Comparison of ENCODE assay signal across 8 cellular contexts in genomic region chr18:13218376-13219011, GRCh38. TPM values are rescaled to one million over a fixed set of nuclear protein-coding genes. Genes with fewer than 3 reads are reported as not detected.
DNase-seq lines count a peak whose midpoint lies in the region; ATAC-seq, FAIRE-seq and TF ChIP-seq lines count a peak whose summit lies in the region.

TSS of gene LDLRAD4 (plus strand) at chr18:13218760.

- H3K9ac ChIP-seq in BLaER1 = peak within 1 kb of the TSS; percentile 93
- H3K9ac ChIP-seq in Karpas-422 (ENCODE audit: low read length) = no peak within 1 kb of the TSS
- H3K9ac ChIP-seq in endothelial cell of umbilical vein (replicated peaks; ENCODE audit: extremely low read depth, insufficient read depth, low read length) = no peak within 1 kb of the TSS
- peak within 1 kb of the TSS; percentile 46 for H3K9ac ChIP-seq in muscle layer of colon (ENCODE audit: low read length)

- ATAC-seq in activated CD8-positive, alpha-beta T cell treated with anti-CD3 and anti-CD28 coated beads, Interleukin-2, amount 10 ng/mL, durations not matched to agents 7 days and 5 days = peak; percentile 29

- no peaks in the 10 kb centered on the region for H3K9me1 ChIP-seq in endothelial cell of umbilical vein (replicated peaks; ENCODE audit: control insufficient read depth, extremely low read depth, insufficient read depth, low read length)

- peaks cover 27% of the 10 kb centered on the region for H3K27me3 Mint-ChIP-seq in activated CD8-positive, alpha-beta T cell treated with anti-CD3 and anti-CD28 coated beads, Interleukin-2, amount 10 ng/mL, durations not matched to agents 7 days and 5 days (ENCODE audit: low read depth)

- H3K4me3 ChIP-seq in BLaER1 (peak within 1 kb of the TSS; percentile 96), Karpas-422 (ENCODE audit: low read length) (no peak within 1 kb of the TSS), endothelial cell of umbilical vein (replicated peaks in 1 of 3; ENCODE audit: insufficient read depth in 1 of 3, low read depth in 1 of 3, low read length in 3 of 3) (peak within 1 kb of the TSS; percentile 30 to 55 (median 36)), muscle layer of colon (ENCODE audit: low read depth in 1 of 2, low read length in 2 of 2) (peak within 1 kb of the TSS; percentile 64 to 85)

- POLR2A ChIA-PET in activated CD8-positive, alpha-beta T cell treated with anti-CD3 and anti-CD28 coated beads, Interleukin-2, amount 10 ng/mL, durations not matched to agents 7 days and 5 days (lab: Charles Lee) = interaction anchor here (0.6 to 1.3 kb wide), 5 partner anchors 15 to 507 kb away, joined by 3 to 4 read pairs (median 3); partner anchors contain the start of gene FAM210A
- POLR2A ChIA-PET in endothelial cell of umbilical vein (lab: Charles Lee) = no interaction called here

- H3K9me3 ChIP-seq in BLaER1 (no peaks in the 10 kb centered on the region), Karpas-422 (ENCODE audit: low read length) (no peaks in the 10 kb centered on the region), endothelial cell of umbilical vein (replicated peaks; ENCODE audit: control insufficient read depth, insufficient read depth, low read length) (no peaks in the 10 kb centered on the region), muscle layer of colon (ENCODE audit: low read length) (no peaks in the 10 kb centered on the region)

- no TSS peak for BruUV-seq in endothelial cell of umbilical vein (replicated peaks; lab: Mats Ljungman, UMichigan)

- intact Hi-C loops in endothelial cell of umbilical vein (cut with micrococcal nuclease) = loop anchor here (5.0 kb wide), 1 partner anchor 584 kb away; no protein-coding TSS in a partner anchor

- FAIRE-seq in endothelial cell of umbilical vein (lab: Jason Lieb, UNC) = no peak
- FAIRE-seq in GM12891 (lab: Jason Lieb, UNC) = no peak

- H3K36me3 ChIP-seq in BLaER1 (peaks cover 8% of the 10 kb centered on the region), Karpas-422 (ENCODE audit: insufficient read depth, low read length) (no peaks in the 10 kb centered on the region), endothelial cell of umbilical vein (ENCODE audit: control insufficient read depth in 2 of 2, extremely low read depth in 1 of 2, insufficient read depth in 2 of 2, low read length in 2 of 2) (no peaks in the 10 kb centered on the region), muscle layer of colon (ENCODE audit: insufficient read depth, low read length) (no peaks in the 10 kb centered on the region)

- CTCF ChIA-PET in activated CD8-positive, alpha-beta T cell treated with anti-CD3 and anti-CD28 coated beads, Interleukin-2, amount 10 ng/mL, durations not matched to agents 7 days and 5 days (lab: Charles Lee) = interaction anchor here (0.9 to 3.2 kb wide), 8 partner anchors 48 to 345 kb away, joined by 3 to 14 read pairs (median 3); no protein-coding TSS in a partner anchor
- CTCF ChIA-PET in endothelial cell of umbilical vein (lab: Charles Lee) = interaction anchor here (0.7 to 6.8 kb wide), 3 partner anchors 11 to 311 kb away, joined by 3 to 195 read pairs (median 4); no protein-coding TSS in a partner anchor

- peaks cover 35% of the 10 kb centered on the region for H4K20me1 ChIP-seq in BLaER1
- H4K20me1 ChIP-seq in Karpas-422 (ENCODE audit: insufficient read depth, low read depth, low read length) = no peaks in the 10 kb centered on the region
- no peaks in the 10 kb centered on the region for H4K20me1 ChIP-seq in endothelial cell of umbilical vein (replicated peaks; ENCODE audit: control insufficient read depth, extremely low read depth, insufficient read depth, low read length)

- no peaks in the 10 kb centered on the region for H3K9me3 Mint-ChIP-seq in activated CD8-positive, alpha-beta T cell treated with anti-CD3 and anti-CD28 coated beads, Interleukin-2, amount 10 ng/mL, durations not matched to agents 7 days and 5 days (ENCODE audit: insufficient read depth)

- dilution Hi-C loops in endothelial cell of umbilical vein (cut with MboI; ENCODE audit: extremely low pct_ligation_motif_present, low sequenced_read_pairs) = no loop called here

- TF ChIP-seq POLR2A in endothelial cell of umbilical vein (IDR thresholded peaks at IDR 0.05; ENCODE audit: low read depth, low read length) (no peak), GM12891 (IDR thresholded peaks at IDR 0.05; ENCODE audit: low read depth, low read length) (no peak)

- H3K4me1 ChIP-seq in BLaER1 (peaks cover 65% of the 10 kb centered on the region), Karpas-422 (ENCODE audit: low read length) (no peaks in the 10 kb centered on the region), endothelial cell of umbilical vein (ENCODE audit: control insufficient read depth, extremely low read depth, insufficient read depth, low read length) (peaks cover 6% of the 10 kb centered on the region), muscle layer of colon (ENCODE audit: insufficient read depth, low read length) (peaks cover 56% of the 10 kb centered on the region)

- TF ChIP-seq CTCF in endothelial cell of umbilical vein (IDR thresholded peaks at IDR 0.05; ENCODE audit: extremely low read depth in 1 of 2, insufficient read depth in 1 of 2, low read depth in 1 of 2, low read length in 2 of 2) = no peak

- H3K4me3 Mint-ChIP-seq in activated CD8-positive, alpha-beta T cell treated with anti-CD3 and anti-CD28 coated beads, Interleukin-2, amount 10 ng/mL, durations not matched to agents 7 days and 5 days = peak within 1 kb of the TSS; percentile 80

- no peaks in the 10 kb centered on the region for H3K36me3 Mint-ChIP-seq in activated CD8-positive, alpha-beta T cell treated with anti-CD3 and anti-CD28 coated beads, Interleukin-2, amount 10 ng/mL, durations not matched to agents 7 days and 5 days (ENCODE audit: low read depth)

- no peaks in the 10 kb centered on the region for H3K9me2 ChIP-seq in Karpas-422 (replicated peaks; ENCODE audit: insufficient read depth, low read length)

- H3K4me1 Mint-ChIP-seq in activated CD8-positive, alpha-beta T cell treated with anti-CD3 and anti-CD28 coated beads, Interleukin-2, amount 10 ng/mL, durations not matched to agents 7 days and 5 days (ENCODE audit: low read depth) = peaks cover 54% of the 10 kb centered on the region

- peak within 1 kb of the TSS; percentile 70 for H3K27ac Mint-ChIP-seq in activated CD8-positive, alpha-beta T cell treated with anti-CD3 and anti-CD28 coated beads, Interleukin-2, amount 10 ng/mL, durations not matched to agents 7 days and 5 days

- H3K4me2 ChIP-seq in BLaER1 (peak within 1 kb of the TSS; percentile 97), Karpas-422 (ENCODE audit: low read depth, low read length, poor library complexity, severe bottlenecking) (no peak within 1 kb of the TSS), endothelial cell of umbilical vein (ENCODE audit: insufficient read depth, low read length) (peak within 1 kb of the TSS; percentile 53)

- H3K27ac ChIP-seq in BLaER1 (peak within 1 kb of the TSS; percentile 93), Karpas-422 (ENCODE audit: low read length) (no peak within 1 kb of the TSS), endothelial cell of umbilical vein (ENCODE audit: insufficient read depth, low read depth, low read length) (no peak within 1 kb of the TSS), muscle layer of colon (ENCODE audit: low read depth, low read length) (peak within 1 kb of the TSS; percentile 91), substantia nigra (ENCODE audit: low read depth, low read length, poor library complexity, severe bottlenecking) (peak within 1 kb of the TSS; percentile 80)

- H2AFZ ChIP-seq in Karpas-422 (ENCODE audit: low read length) (no peak within 1 kb of the TSS), endothelial cell of umbilical vein (ENCODE audit: low read depth, low read length) (peak within 1 kb of the TSS; percentile 44)

- no peaks in the 10 kb centered on the region for H3K27me3 ChIP-seq in BLaER1
- H3K27me3 ChIP-seq in Karpas-422 (ENCODE audit: low read length) = no peaks in the 10 kb centered on the region
- peaks cover 48 to 85% of the 10 kb centered on the region in 2 experiments for H3K27me3 ChIP-seq in endothelial cell of umbilical vein (ENCODE audit: control insufficient read depth in 2 of 2, insufficient read depth in 2 of 2, low read length in 2 of 2)
- no peaks in the 10 kb centered on the region for H3K27me3 ChIP-seq in muscle layer of colon (ENCODE audit: control insufficient read depth in 1 of 2, insufficient read depth in 2 of 2, low read length in 2 of 2)

- H3K79me2 ChIP-seq in Karpas-422 (ENCODE audit: low read length) = no peaks in the 10 kb centered on the region
- no peaks in the 10 kb centered on the region for H3K79me2 ChIP-seq in endothelial cell of umbilical vein (ENCODE audit: control insufficient read depth, insufficient read depth, low read length)

- DNase-seq in Karpas-422 (no peak), endothelial cell of umbilical vein (ENCODE audit: low read depth, low spot score) (peak; percentile 34), substantia nigra (lab: John Stamatoyannopoulos, UW) (peak in 32 of 49 donors; percentile 12 to 78 (median 52)), LoVo (ENCODE audit: low spot score) (no peak), GM12891 (ENCODE audit: insufficient read length, low spot score) (no peak)
- DNase-seq in activated CD8-positive, alpha-beta T cell treated with anti-CD3 and anti-CD28 coated beads, Interleukin-2, amount 10 ng/mL, durations not matched to agents 7 days and 5 days = peak; percentile 48

TF ChIP-seq in endothelial cell of umbilical vein, 7 proteins besides CTCF, POLR2A, EP300 and RAD21:
- TF ChIP-seq EZH2 (IDR thresholded peaks at IDR 0.05; ENCODE audit: borderline replicate concordance, low read depth, low read length, severe bottlenecking) (peak; percentile 92), JUN (IDR thresholded peaks at IDR 0.05; ENCODE audit: borderline replicate concordance, insufficient read depth, insufficient read length, low read depth) (no peak)

TF ChIP-seq in GM12891, 5 proteins besides CTCF, POLR2A, EP300 and RAD21 (continues in another document):
- TF ChIP-seq PAX5 (IDR thresholded peaks at IDR 0.05; ENCODE audit: insufficient read depth, low read length, severe bottlenecking) (no peak), POLR2AphosphoS5 (IDR thresholded peaks at IDR 0.05; ENCODE audit: low read depth, low read length) (no peak), POU2F2 (IDR thresholded peaks at IDR 0.05; ENCODE audit: low read depth, low read length) (no peak), TAF1 (IDR thresholded peaks at IDR 0.05; ENCODE audit: low read depth, low read length) (no peak)

RNA-seq across cellular contexts. Expression of gene LDLRAD4, which starts in this region (rescaled TPM):
- total RNA-seq in Karpas-422 (2014; rRNA removed; shearing (Covaris generic); ENCODE audit: low replicate concordance) = 204 and 269 TPM in 2 replicates
- total RNA-seq in activated CD8-positive, alpha-beta T cell treated with anti-CD3 and anti-CD28 coated beads, Interleukin-2, amount 10 ng/mL, durations not matched to agents 7 days and 5 days = 10 to 100 TPM; 34.3 to 35.7 TPM
- total RNA-seq in endothelial cell of umbilical vein = 6.5 and 7.2 TPM in 2 replicates
- 5.2 and 5.3 TPM in 2 replicates for polyA plus RNA-seq in endothelial cell of umbilical vein
- polyA plus RNA-seq in endothelial cell of umbilical vein (2011; cell fraction: cytosol; rRNA removed) = 2.6 and 3.1 TPM in 2 replicates
- polyA plus RNA-seq in endothelial cell of umbilical vein (2011; cell fraction: nucleus; rRNA removed) = 7.2 and 7.7 TPM in 2 replicates
- polyA plus RNA-seq in endothelial cell of umbilical vein (2012) = 1.2 and 2.7 TPM in 2 replicates
- polyA minus RNA-seq in endothelial cell of umbilical vein = 19.6 and 20.5 TPM in 2 replicates
- polyA minus RNA-seq in endothelial cell of umbilical vein (2011; cell fraction: cytosol; rRNA and poly(A)+ RNA removed) = not detected
- polyA minus RNA-seq in endothelial cell of umbilical vein (2011; cell fraction: nucleus; rRNA and poly(A)+ RNA removed) = 18.2 and 29.6 TPM in 2 replicates
- polyA plus RNA-seq in GM12891 (2012; ENCODE audit: low read depth, missing spikeins) = 31.0 TPM

Comparison
In these comparisons a context has a peak if more than half of its experiments do, and no peak if none do; other contexts are left out.
1. H3K27ac ChIP-seq: peak in BLaER1 (single experiment), muscle layer of colon (single experiment) and substantia nigra (single experiment); none in Karpas-422 (single experiment) and endothelial cell of umbilical vein (single experiment).
2. H3K9ac ChIP-seq: peak in BLaER1 (single experiment) and muscle layer of colon (single experiment); none in Karpas-422 (single experiment) and endothelial cell of umbilical vein (single experiment).
3. DNase-seq: peak in activated CD8-positive, alpha-beta T cell treated with anti-CD3 and anti-CD28 coated beads, Interleukin-2, amount 10 ng/mL, durations not matched to agents 7 days and 5 days (single experiment), endothelial cell of umbilical vein (single experiment) and substantia nigra (32 of 49); none in Karpas-422 (single experiment), LoVo (single experiment) and GM12891 (single experiment).